Comparison of ENCODE assay signal across 35 cellular contexts in genomic region chr13:91273675-91274074, GRCh38.
"Had no signal": no experiment of that assay in that cellular context is flagged by ENCODE, and none has a peak within 500 bp of the region (broad histone marks: within the 10 kb centered on the region; RNA-seq: fewer than 3 reads in every experiment).

No MANE protein-coding gene starts in this region.

- H3K9me3 ChIP-seq: ascending aorta had no signal

- H3K9me3 Mint-ChIP-seq: activated CD4-positive, alpha-beta memory T cell treated with anti-CD3 and anti-CD28 coated beads, Interleukin-2, amount 10 ng/mL, durations not matched to agents 7 days and 5 days; activated CD4-positive, alpha-beta T cell treated with anti-CD3 and anti-CD28 coated beads, Interleukin-2, amount 10 ng/mL, durations not matched to agents 7 days and 5 days; activated naive CD4-positive, alpha-beta T cell treated with anti-CD3 and anti-CD28 coated beads, Interleukin-2, amount 10 ng/mL, durations not matched to agents 7 days and 5 days; activated naive CD4-positive, alpha-beta T cell treated with anti-CD3 and anti-CD28 coated beads, Interleukin-2, amount 50 U/mL, for 24 hours; activated naive CD8-positive, alpha-beta T cell treated with anti-CD3 and anti-CD28 coated beads, Interleukin-2, amount 10 ng/mL, durations not matched to agents 7 days and 5 days; activated naive CD8-positive, alpha-beta T cell treated with anti-CD3 and anti-CD28 coated beads, Interleukin-2, amount 50 U/mL, for 24 hours; activated T-cell treated with anti-CD3 and anti-CD28 coated beads, Interleukin-2, amount 50 U/mL, for 24 hours; activated T-helper 2 cell treated with anti-CD3 and anti-CD28 coated beads, Interferon-gamma antibody, Interleukin-2, Interleukin-4, amounts not matched to agents 10 μg/mL and 5 μg/mL and 100 μg/mL, durations not matched to agents 14 hours and 24 hours and 36 hours; central memory CD8-positive, alpha-beta T cell had no signal

- H3K27me3 Mint-ChIP-seq: activated naive CD4-positive, alpha-beta T cell treated with anti-CD3 and anti-CD28 coated beads, Interleukin-2, amount 10 ng/mL, durations not matched to agents 7 days and 5 days had no signal

- H3K27me3 ChIP-seq: ascending aorta, cardiac muscle cell had no signal

- H3K27ac Mint-ChIP-seq: activated CD4-positive, alpha-beta memory T cell treated with anti-CD3 and anti-CD28 coated beads, Interleukin-2, amount 10 ng/mL, durations not matched to agents 7 days and 5 days; activated CD4-positive, alpha-beta T cell treated with anti-CD3 and anti-CD28 coated beads for 36 hours; activated CD4-positive, alpha-beta T cell treated with anti-CD3 and anti-CD28 coated beads, Interleukin-2, amount 10 ng/mL, durations not matched to agents 7 days and 5 days; activated CD8-positive, alpha-beta memory T cell treated with anti-CD3 and anti-CD28 coated beads, Interleukin-2, amount 10 ng/mL, durations not matched to agents 7 days and 5 days; activated CD8-positive, alpha-beta T cell treated with anti-CD3 and anti-CD28 coated beads, Interleukin-2, amount 10 ng/mL, durations not matched to agents 7 days and 5 days; activated naive CD4-positive, alpha-beta T cell treated with anti-CD3 and anti-CD28 coated beads, Interleukin-2, amount 10 ng/mL, durations not matched to agents 7 days and 5 days; activated naive CD4-positive, alpha-beta T cell treated with anti-CD3 and anti-CD28 coated beads, Interleukin-2, amount 50 U/mL, for 24 hours; activated naive CD8-positive, alpha-beta T cell; activated naive CD8-positive, alpha-beta T cell treated with anti-CD3 and anti-CD28 coated beads, Interleukin-2, amount 10 ng/mL, durations not matched to agents 7 days and 5 days; activated naive CD8-positive, alpha-beta T cell treated with anti-CD3 and anti-CD28 coated beads, Interleukin-2, amount 50 U/mL, for 24 hours; activated T-cell treated with anti-CD3 and anti-CD28 coated beads, Interleukin-2, amount 50 U/mL, for 24 hours; activated T-helper 2 cell treated with anti-CD3 and anti-CD28 coated beads, Interferon-gamma antibody, Interleukin-2, Interleukin-4, amounts not matched to agents 10 μg/mL and 5 μg/mL and 100 μg/mL, durations not matched to agents 14 hours and 24 hours and 36 hours; brain; T-helper 17 cell; WTC11 had no signal

- H3K36me3 ChIP-seq: ascending aorta, cardiac muscle cell, WERI-Rb-1 had no signal

- H3K36me3 Mint-ChIP-seq: activated CD8-positive, alpha-beta memory T cell treated with anti-CD3 and anti-CD28 coated beads, Interleukin-2, amount 10 ng/mL, durations not matched to agents 7 days and 5 days; activated naive CD4-positive, alpha-beta T cell treated with anti-CD3 and anti-CD28 coated beads, Interleukin-2, amount 10 ng/mL, durations not matched to agents 7 days and 5 days; activated naive CD4-positive, alpha-beta T cell treated with anti-CD3 and anti-CD28 coated beads, Interleukin-2, amount 50 U/mL, for 24 hours; activated naive CD8-positive, alpha-beta T cell; activated naive CD8-positive, alpha-beta T cell treated with anti-CD3 and anti-CD28 coated beads, Interleukin-2, amount 10 ng/mL, durations not matched to agents 7 days and 5 days; brain; WTC11 had no signal

- H3K27ac ChIP-seq: ascending aorta, cardiac muscle cell, WERI-Rb-1 had no signal

- H3K4me1 ChIP-seq: ascending aorta had no signal

- FAIRE-seq: bronchial epithelial cell had no signal

- ATAC-seq: activated CD4-positive, alpha-beta T cell treated with anti-CD3 and anti-CD28 coated beads for 36 hours; activated CD4-positive, CD25-positive, alpha-beta regulatory T cell treated with anti-CD3 and anti-CD28 coated beads, Interleukin-2, amount 50 U/mL, for 24 hours; activated CD8-positive, alpha-beta memory T cell treated with anti-CD3 and anti-CD28 coated beads, Interleukin-2, amount 10 ng/mL, durations not matched to agents 7 days and 5 days; activated CD8-positive, alpha-beta T cell treated with anti-CD3 and anti-CD28 coated beads, Interleukin-2, amount 10 ng/mL, durations not matched to agents 7 days and 5 days; activated naive CD8-positive, alpha-beta T cell treated with anti-CD3 and anti-CD28 coated beads, Interleukin-2, amount 50 U/mL, for 24 hours; T-helper 17 cell; WTC11 had no signal

- H3K4me3 Mint-ChIP-seq: activated CD4-positive, alpha-beta memory T cell treated with anti-CD3 and anti-CD28 coated beads, Interleukin-2, amount 10 ng/mL, durations not matched to agents 7 days and 5 days; activated CD4-positive, alpha-beta T cell treated with anti-CD3 and anti-CD28 coated beads for 36 hours; activated CD4-positive, alpha-beta T cell treated with anti-CD3 and anti-CD28 coated beads, Interleukin-2, amount 10 ng/mL, durations not matched to agents 7 days and 5 days; activated CD8-positive, alpha-beta memory T cell treated with anti-CD3 and anti-CD28 coated beads, Interleukin-2, amount 10 ng/mL, durations not matched to agents 7 days and 5 days; activated CD8-positive, alpha-beta T cell treated with anti-CD3 and anti-CD28 coated beads, Interleukin-2, amount 10 ng/mL, durations not matched to agents 7 days and 5 days; activated naive CD4-positive, alpha-beta T cell treated with anti-CD3 and anti-CD28 coated beads, Interleukin-2, amount 10 ng/mL, durations not matched to agents 7 days and 5 days; activated naive CD4-positive, alpha-beta T cell treated with anti-CD3 and anti-CD28 coated beads, Interleukin-2, amount 50 U/mL, for 24 hours; activated naive CD8-positive, alpha-beta T cell; activated naive CD8-positive, alpha-beta T cell treated with anti-CD3 and anti-CD28 coated beads, Interleukin-2, amount 10 ng/mL, durations not matched to agents 7 days and 5 days; activated naive CD8-positive, alpha-beta T cell treated with anti-CD3 and anti-CD28 coated beads, Interleukin-2, amount 50 U/mL, for 24 hours; activated T-cell treated with anti-CD3 and anti-CD28 coated beads, Interleukin-2, amount 50 U/mL, for 24 hours; brain; central memory CD8-positive, alpha-beta T cell; T-helper 17 cell; WTC11 had no signal

- H3K4me3 ChIP-seq: ascending aorta, cardiac muscle cell had no signal

- DNase-seq: activated CD4-positive, alpha-beta memory T cell treated with anti-CD3 and anti-CD28 coated beads, Interleukin-2, amount 10 ng/mL, durations not matched to agents 7 days and 5 days; activated CD4-positive, alpha-beta T cell treated with anti-CD3 and anti-CD28 coated beads for 1 hour; activated CD4-positive, alpha-beta T cell treated with anti-CD3 and anti-CD28 coated beads for 36 hours; activated CD4-positive, alpha-beta T cell treated with anti-CD3 and anti-CD28 coated beads for 48 hours; activated CD4-positive, alpha-beta T cell treated with anti-CD3 and anti-CD28 coated beads, Interleukin-2, amount 10 ng/mL, durations not matched to agents 7 days and 5 days; activated CD4-positive, alpha-beta T cell treated with anti-CD3 and anti-CD28 coated beads, Interleukin-2, amount 50 U/mL, for 48 hours; activated CD4-positive, CD25-positive, alpha-beta regulatory T cell; activated CD8-positive, alpha-beta memory T cell treated with anti-CD3 and anti-CD28 coated beads for 24 hours; activated CD8-positive, alpha-beta memory T cell treated with anti-CD3 and anti-CD28 coated beads, Interleukin-2, amount 10 ng/mL, durations not matched to agents 7 days and 5 days; activated CD8-positive, alpha-beta memory T cell treated with anti-CD3 and anti-CD28 coated beads, Interleukin-2, amount 50 U/mL, for 48 hours; activated CD8-positive, alpha-beta T cell treated with anti-CD3 and anti-CD28 coated beads, Interleukin-2, amount 10 ng/mL, durations not matched to agents 7 days and 5 days; activated effector memory CD4-positive, alpha-beta T cell treated with Interleukin-2 at 50 U/mL for 16 hours; activated gamma-delta T cell; activated naive CD4-positive, alpha-beta T cell treated with anti-CD3 and anti-CD28 coated beads, Interleukin-2, amount 10 ng/mL, durations not matched to agents 7 days and 5 days; activated naive CD4-positive, alpha-beta T cell treated with Interleukin-2 at 50 U/mL for 16 hours; activated naive CD8-positive, alpha-beta T cell treated with anti-CD3 and anti-CD28 coated beads, Interleukin-2, amount 10 ng/mL, durations not matched to agents 7 days and 5 days; activated naive CD8-positive, alpha-beta T cell treated with anti-CD3 and anti-CD28 coated beads, Interleukin-2, amount 50 U/mL, for 24 hours; activated T-cell treated with anti-CD3 and anti-CD28 coated beads, Interleukin-2, amount 50 U/mL, for 24 hours; activated T-cell treated with anti-CD3 and anti-CD28 coated beads, Interleukin-2, amount 50 U/mL, for 48 hours; amygdala; anterior cingulate cortex; caudate nucleus; cerebellar nuclear complex; T-helper 17 cell; WERI-Rb-1 had no signal

- H3K4me1 Mint-ChIP-seq: activated CD4-positive, alpha-beta T cell treated with anti-CD3 and anti-CD28 coated beads for 36 hours; activated naive CD4-positive, alpha-beta T cell treated with anti-CD3 and anti-CD28 coated beads, Interleukin-2, amount 50 U/mL, for 24 hours; activated naive CD8-positive, alpha-beta T cell treated with anti-CD3 and anti-CD28 coated beads, Interleukin-2, amount 50 U/mL, for 24 hours; brain; central memory CD8-positive, alpha-beta T cell; T-helper 17 cell; WTC11 had no signal
